13 cellular contexts compared by ENCODE assay signal in genomic region chr19:30135358-30135757, GRCh38.
DNase-seq lines count a peak whose midpoint lies in the region; ATAC-seq, FAIRE-seq and TF ChIP-seq lines count a peak whose summit lies in the region.
"Had no signal": no experiment of that assay in that cellular context is flagged by ENCODE, and none has a peak within 500 bp of the region (broad histone marks: within the 10 kb centered on the region; RNA-seq: fewer than 3 reads in every experiment).

No MANE protein-coding gene starts in this region.

- no peaks in the 10 kb centered on the region for H3K4me1 Mint-ChIP-seq in CD14-positive monocyte
- H3K4me1 Mint-ChIP-seq in activated T-cell treated with anti-CD3 and anti-CD28 coated beads, Interleukin-2, amount 50 U/mL, for 72 hours (ENCODE audit: low read depth): no peaks in the 10 kb centered on the region
- no peaks in the 10 kb centered on the region for H3K4me1 Mint-ChIP-seq in progenitor cell of endocrine pancreas (ENCODE audit: low read depth)
- H3K4me1 Mint-ChIP-seq: CD4-positive, alpha-beta memory T cell had no signal

- TF ChIP-seq EP300 in K562 (IDR thresholded peaks at IDR 0.05; ENCODE audit: low read length): no peak

- 2% methylated on average over 8 of the region's 8 CpGs for WGBS in K562 (ENCODE audit: insufficient coverage, low coverage, missing lambda C conversion rate)

- H3K9me3 Mint-ChIP-seq in CD14-positive monocyte: peaks cover 0 to 1% (median 0%) of the 10 kb centered on the region in 7 donors
- no peaks in the 10 kb centered on the region for H3K9me3 Mint-ChIP-seq in activated T-cell treated with anti-CD3 and anti-CD28 coated beads, Interleukin-2, amount 50 U/mL, for 72 hours
- no peaks in the 10 kb centered on the region for H3K9me3 Mint-ChIP-seq in progenitor cell of endocrine pancreas (ENCODE audit: low read depth)

- FAIRE-seq in K562 (lab: Jason Lieb, UNC): no peak
- FAIRE-seq: GM12878 had no signal

- TF ChIP-seq CTCF in CD14-positive monocyte (IDR thresholded peaks at IDR 0.05) (no peak), K562 (IDR thresholded peaks at IDR 0.05 in 2 of 3, conservative IDR thresholded peaks at IDR 0.05 in 1 of 3; ENCODE audit: insufficient read depth in 2 of 3, low read depth in 1 of 3, low read length in 3 of 3) (no peak), progenitor cell of endocrine pancreas (IDR thresholded peaks at IDR 0.05; ENCODE audit: unreplicated experiment) (no peak)

- BruUV-seq in K562 (replicated peaks; lab: Mats Ljungman, UMichigan): no TSS peak

- H3K27ac ChIP-seq in K562 (ENCODE audit: extremely low read depth, low read depth, low read length): no peak overlapping the region
- H3K27ac ChIP-seq: HL-60 had no signal

- CTCF ChIA-PET in K562 (lab: Yijun Ruan, JAX; ENCODE audit: low intra/inter-chr PET ratio): no interaction called here

- H3K9me1 ChIP-seq in K562 (ENCODE audit: control insufficient read depth, insufficient read depth, low read length): no peaks in the 10 kb centered on the region

- H3K4me2 ChIP-seq in K562 (ENCODE audit: insufficient read depth, low read length): no peak overlapping the region

- POLR2A ChIA-PET in K562 (lab: Yijun Ruan, JAX): interaction anchor here (0.6 kb wide), 1 partner anchor 62 kb away, joined by 4 read pairs; no protein-coding TSS in a partner anchor

- H3K4me3 Mint-ChIP-seq in CD14-positive monocyte: no peak overlapping the region
- H3K4me3 Mint-ChIP-seq in activated T-cell treated with anti-CD3 and anti-CD28 coated beads, Interleukin-2, amount 50 U/mL, for 72 hours: no peak overlapping the region
- H3K4me3 Mint-ChIP-seq in progenitor cell of endocrine pancreas (ENCODE audit: low read depth): no peak overlapping the region
- H3K4me3 Mint-ChIP-seq: CD4-positive, alpha-beta memory T cell had no signal

- no peaks in the 10 kb centered on the region for H3K36me3 ChIP-seq in K562 (ENCODE audit: control insufficient read depth, insufficient read depth, low read length)

- no peaks in the 10 kb centered on the region for H3K9me3 ChIP-seq in K562 (replicated peaks; ENCODE audit: control insufficient read depth, insufficient read depth, low read depth, low read length)

- DNase-seq in CD14-positive monocyte (ENCODE audit: low spot score) (peak; percentile 28), K562 (ENCODE audit: extremely low read depth in 1 of 4, low spot score in 3 of 4) (no peak), posterior vena cava (ENCODE audit: low spot score) (peak; percentile 38), left lobe of liver (ENCODE audit: low spot score) (no peak), progenitor cell of endocrine pancreas (ENCODE audit: low spot score, unreplicated experiment) (no peak)
- DNase-seq in activated T-cell treated with anti-CD3 and anti-CD28 coated beads, Interleukin-2, amount 50 U/mL, for 72 hours: no peak
- DNase-seq: C1 segment of cervical spinal cord; CD4-positive, alpha-beta memory T cell; DMS79; KBM-7 had no signal

- intact Hi-C loops in CD14-positive monocyte (cut with micrococcal nuclease): no loop called here
- intact Hi-C loops in K562 (cut with micrococcal nuclease): no loop called here
- intact Hi-C loops in posterior vena cava (cut with DNase I): no loop called here

- peaks cover 0 to 5% (median 4%) of the 10 kb centered on the region in 3 donors for H3K27me3 Mint-ChIP-seq in CD14-positive monocyte (ENCODE audit: low read depth in 3 of 3)
- H3K27me3 Mint-ChIP-seq in activated T-cell treated with anti-CD3 and anti-CD28 coated beads, Interleukin-2, amount 50 U/mL, for 72 hours (ENCODE audit: low read depth): no peaks in the 10 kb centered on the region
- H3K27me3 Mint-ChIP-seq in progenitor cell of endocrine pancreas: peaks cover 10% of the 10 kb centered on the region

- no peak overlapping the region for H3K4me3 ChIP-seq in K562
- H3K4me3 ChIP-seq: GM12878 had no signal

- H3K4me1 ChIP-seq in K562 (replicated peaks in 1 of 2; ENCODE audit: control insufficient read depth in 2 of 2, insufficient read depth in 2 of 2, low read length in 2 of 2): no peaks in the 10 kb centered on the region

- H3K27ac Mint-ChIP-seq in CD14-positive monocyte: no peak overlapping the region
- no peak overlapping the region for H3K27ac Mint-ChIP-seq in activated T-cell treated with anti-CD3 and anti-CD28 coated beads, Interleukin-2, amount 50 U/mL, for 72 hours
- no peak overlapping the region for H3K27ac Mint-ChIP-seq in progenitor cell of endocrine pancreas
- H3K27ac Mint-ChIP-seq: CD4-positive, alpha-beta memory T cell had no signal

- peaks cover 6 to 36% of the 10 kb centered on the region in 2 experiments; a peak in 4 of 5 replicates for H3K27me3 ChIP-seq in K562 (ENCODE audit: control insufficient read depth in 2 of 2, insufficient read depth in 2 of 2, low read length in 2 of 2)

- ATAC-seq in K562 (no peak), left lobe of liver (no peak)
- no peak for ATAC-seq in activated T-cell treated with anti-CD3 and anti-CD28 coated beads, Interleukin-2, amount 50 U/mL, for 72 hours (replicated peaks in 1 of 2)
- ATAC-seq: GM12878, HCT116 had no signal

- H3K36me3 Mint-ChIP-seq in CD14-positive monocyte (no peaks in the 10 kb centered on the region), progenitor cell of endocrine pancreas (ENCODE audit: insufficient read depth) (no peaks in the 10 kb centered on the region)
- no peaks in the 10 kb centered on the region for H3K36me3 Mint-ChIP-seq in activated T-cell treated with anti-CD3 and anti-CD28 coated beads, Interleukin-2, amount 50 U/mL, for 72 hours (ENCODE audit: insufficient read depth in 2 of 2)
- H3K36me3 Mint-ChIP-seq: CD4-positive, alpha-beta memory T cell had no signal

- no peaks in the 10 kb centered on the region for H3K79me2 ChIP-seq in K562 (ENCODE audit: control insufficient read depth, insufficient read depth, low read length)

- in situ Hi-C loops in K562 (cut with MboI): no loop called here

- TF ChIP-seq POLR2A in K562 (conservative IDR thresholded peaks at IDR 0.05): no peak

- peaks cover 5% of the 10 kb centered on the region for H4K20me1 ChIP-seq in K562 (replicated peaks; ENCODE audit: control insufficient read depth, insufficient read depth, low read length)

- no peak overlapping the region for H3K9ac ChIP-seq in K562 (ENCODE audit: insufficient read depth in 1 of 2, low read depth in 2 of 2, low read length in 2 of 2)

- no peak overlapping the region for H2AFZ ChIP-seq in K562 (ENCODE audit: low read depth, low read length)

- TF ChIP-seq RAD21 in K562 (CRISPR knock-in tag; conservative IDR thresholded peaks at IDR 0.05 in 1 of 2, IDR thresholded peaks at IDR 0.05 in 1 of 2): no peak

TF ChIP-seq in K562, 482 proteins besides CTCF, POLR2A, EP300 and RAD21:
- TF ChIP-seq ZFP36 (IDR thresholded peaks at IDR 0.05; ENCODE audit: low read depth, low read length, partially characterized antibody) (peak; percentile 69), RFX7 (CRISPR knock-in tag; IDR thresholded peaks at IDR 0.05) (no peak), E2F4 (CRISPR knock-in tag; IDR thresholded peaks at IDR 0.05; ENCODE audit: low read depth) (no peak)

Comparison
In these comparisons a context has a peak if more than half of its experiments do, and no peak if none do; other contexts are left out.
1. DNase-seq: peak in CD14-positive monocyte (single experiment) and posterior vena cava (single experiment); none in K562 (0 of 4), activated T-cell treated with anti-CD3 and anti-CD28 coated beads, Interleukin-2, amount 50 U/mL, for 72 hours (0 of 2), left lobe of liver (single experiment) and progenitor cell of endocrine pancreas (single experiment).